Comparison of ENCODE assay signal across 8 cellular contexts in genomic region chr14:91418387-91419043, GRCh38.
DNase-seq lines count a peak whose midpoint lies in the region; TF ChIP-seq lines count a peak whose summit lies in the region.

No MANE protein-coding gene starts in this region.

- DNase-seq in NCI-H2081 (lab: John Stamatoyannopoulos, UW) (peak; percentile 65 to 79), NCI-H2081 treated with DMSO at 0.1 percent for 48 hours (lab: John Stamatoyannopoulos, UW) (no peak), KG1 (lab: John Stamatoyannopoulos, UW) (peak; percentile 53), SW480 (ENCODE audit: low spot score) (peak; percentile 69), amygdala (lab: John Stamatoyannopoulos, UW) (peak in 30 of 56 donors; percentile 9 to 73 (median 42)), hepatic stellate cell (ENCODE audit: low spot score) (peak; percentile 44), retinal pigment epithelial cell (ENCODE audit: low read depth) (no peak), amniotic stem cell (lab: John Stamatoyannopoulos, UW) (no peak)

- TF ChIP-seq CTCF in retinal pigment epithelial cell (conservative IDR thresholded peaks at IDR 0.05; ENCODE audit: low read depth, low read length) = peak; percentile 95

- H3K4me3 ChIP-seq in retinal pigment epithelial cell (ENCODE audit: low read length) = peak overlapping the region; percentile 44

Comparison
In these comparisons a context has a peak if more than half of its experiments do, and no peak if none do; other contexts are left out.
1. DNase-seq: peak in NCI-H2081 (2 of 2), KG1 (single experiment), SW480 (single experiment), amygdala (30 of 56) and hepatic stellate cell (single experiment); none in NCI-H2081 treated with DMSO at 0.1 percent for 48 hours (single experiment), retinal pigment epithelial cell (single experiment) and amniotic stem cell (single experiment).